1 cellular context compared by ENCODE assay signal in genomic region chr2:74424139-74424992, GRCh38.
TF ChIP-seq lines count a peak whose summit lies in the region.

No MANE protein-coding gene starts in this region.

TF ChIP-seq in HepG2, 621 proteins besides CTCF, POLR2A, EP300 and RAD21 (continued from another document and continues in another):
- TF ChIP-seq PRDM15 (CRISPR knock-in tag; IDR thresholded peaks at IDR 0.05) (no peak), CENPX (CRISPR knock-in tag; IDR thresholded peaks at IDR 0.05) (no peak), ZMAT3 (CRISPR knock-in tag; conservative IDR thresholded peaks at IDR 0.05) (no peak; the same call in 1 of the 2 replicates), E2F5 (CRISPR knock-in tag; conservative IDR thresholded peaks at IDR 0.05) (no peak), ZFP36L2 (CRISPR knock-in tag; IDR thresholded peaks at IDR 0.05) (no peak), ATF6 (CRISPR knock-in tag; conservative IDR thresholded peaks at IDR 0.05) (no peak), HDAC6 (IDR thresholded peaks at IDR 0.05; ENCODE audit: low read depth, low read length) (no peak), ERF (CRISPR knock-in tag; IDR thresholded peaks at IDR 0.05) (no peak), ZBTB46 (CRISPR knock-in tag; IDR thresholded peaks at IDR 0.05; ENCODE audit: borderline replicate concordance) (no peak), KLF6 (CRISPR knock-in tag; IDR thresholded peaks at IDR 0.05) (no peak), ZNF367 (CRISPR knock-in tag; IDR thresholded peaks at IDR 0.05; ENCODE audit: borderline replicate concordance) (no peak), KDM3A (CRISPR knock-in tag; IDR thresholded peaks at IDR 0.05; ENCODE audit: low read depth) (no peak), REXO4 (CRISPR knock-in tag; IDR thresholded peaks at IDR 0.05; ENCODE audit: borderline replicate concordance) (no peak), ZSCAN30 (CRISPR knock-in tag; IDR thresholded peaks at IDR 0.05) (no peak), SMYD3 (CRISPR knock-in tag; IDR thresholded peaks at IDR 0.05) (no peak; the same call in 1 of the 2 replicates), ZNF510 (CRISPR knock-in tag; IDR thresholded peaks at IDR 0.05; ENCODE audit: low read depth) (no peak), AKNA (CRISPR knock-in tag; IDR thresholded peaks at IDR 0.05; ENCODE audit: borderline replicate concordance) (no peak), ATF7 (IDR thresholded peaks at IDR 0.05) (no peak), ATF7 (CRISPR knock-in tag; IDR thresholded peaks at IDR 0.05) (no peak), YY1 (IDR thresholded peaks at IDR 0.05; ENCODE audit: insufficient read depth, insufficient replicate concordance, low read depth, low read length) (no peak), TBP (CRISPR knock-in tag; IDR thresholded peaks at IDR 0.05) (no peak), ZBTB39 (CRISPR knock-in tag; IDR thresholded peaks at IDR 0.05) (no peak), ATF4 (CRISPR knock-in tag; IDR thresholded peaks at IDR 0.05) (no peak), GTF2F1 (IDR thresholded peaks at IDR 0.05; ENCODE audit: low read length) (no peak), DRAP1 (CRISPR knock-in tag; IDR thresholded peaks at IDR 0.05) (no peak), MTERF4 (CRISPR knock-in tag; IDR thresholded peaks at IDR 0.05) (peak; percentile 78; the same call in 1 of the 2 replicates), ZNF446 (CRISPR knock-in tag; IDR thresholded peaks at IDR 0.05) (no peak), MTF1 (CRISPR knock-in tag; IDR thresholded peaks at IDR 0.05) (no peak), TIGD3 (CRISPR knock-in tag; IDR thresholded peaks at IDR 0.05; ENCODE audit: borderline replicate concordance) (no peak), ZNF251 (CRISPR knock-in tag; IDR thresholded peaks at IDR 0.05) (0 out of 2 replicates have a peak, but pooled peaks have one; percentile 12), GABPA (IDR thresholded peaks at IDR 0.05; ENCODE audit: low read depth, low read length) (no peak), GABPA (CRISPR knock-in tag; IDR thresholded peaks at IDR 0.05; ENCODE audit: low read depth) (0 out of 2 replicates have a peak, but pooled peaks have one; percentile 9), ZKSCAN5 (CRISPR knock-in tag; IDR thresholded peaks at IDR 0.05) (no peak), ARNT (IDR thresholded peaks at IDR 0.05) (no peak), ATF2 (CRISPR knock-in tag; IDR thresholded peaks at IDR 0.05) (peak; percentile 32; the same call in 1 of the 2 replicates), MYC (CRISPR knock-in tag; IDR thresholded peaks at IDR 0.05; ENCODE audit: borderline replicate concordance) (no peak), ESRRA (CRISPR knock-in tag; IDR thresholded peaks at IDR 0.05; ENCODE audit: low read depth) (no peak), TEF (CRISPR knock-in tag; IDR thresholded peaks at IDR 0.05) (no peak), NR1H2 (CRISPR knock-in tag; IDR thresholded peaks at IDR 0.05; ENCODE audit: borderline replicate concordance, low read depth) (no peak)
